Comparison of ENCODE assay signal across 17 cellular contexts in the genomic region with DNA sequence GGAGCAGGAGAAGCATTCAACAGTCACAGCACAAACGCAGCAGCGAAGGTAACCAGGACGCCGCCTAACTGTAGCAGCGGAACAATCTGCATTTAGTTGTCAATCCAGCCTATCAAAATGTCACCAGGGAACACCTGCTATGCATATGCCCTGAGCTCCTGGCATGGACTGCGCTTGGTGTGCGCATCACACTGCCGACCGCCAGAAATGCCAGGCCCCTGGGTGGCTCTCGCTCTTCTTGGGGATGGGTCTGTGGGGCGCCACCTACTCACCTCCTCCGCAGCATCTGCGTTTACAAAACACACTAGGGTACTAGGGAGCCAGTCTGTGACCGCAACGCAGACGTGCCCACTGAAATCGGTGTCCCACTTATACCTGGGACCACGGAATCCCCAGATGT.
"Had no signal": no experiment of that assay in that cellular context is flagged by ENCODE, and none has a peak within 500 bp of the region (broad histone marks: within the 10 kb centered on the region; RNA-seq: fewer than 3 reads in every experiment).

No MANE protein-coding gene starts in this region.

- H3K4me3 Mint-ChIP-seq: activated T-cell treated with anti-CD3 and anti-CD28 coated beads, Interleukin-2, amount 50 U/mL, for 24 hours; neural crest cell had no signal

- H3K27ac Mint-ChIP-seq: activated T-cell treated with anti-CD3 and anti-CD28 coated beads, Interleukin-2, amount 50 U/mL, for 24 hours had no signal

- H3K27ac ChIP-seq: breast epithelium, esophagus squamous epithelium, pancreas, thyroid gland, WERI-Rb-1 had no signal

- H3K9me3 ChIP-seq: breast epithelium, esophagus squamous epithelium, pancreas, thyroid gland had no signal

- H3K27me3 Mint-ChIP-seq: activated T-cell treated with anti-CD3 and anti-CD28 coated beads, Interleukin-2, amount 50 U/mL, for 24 hours had no signal

- H3K4me3 ChIP-seq: breast epithelium, esophagus squamous epithelium, pancreas, thyroid gland had no signal

- H3K9me3 Mint-ChIP-seq: activated T-cell treated with anti-CD3 and anti-CD28 coated beads, Interleukin-2, amount 50 U/mL, for 24 hours; neural crest cell had no signal

- H3K4me1 ChIP-seq: pancreas had no signal

- H3K27me3 ChIP-seq: breast epithelium, esophagus squamous epithelium, pancreas, thyroid gland had no signal

- ATAC-seq: pancreas had no signal

- H3K36me3 ChIP-seq: breast epithelium, pancreas, thyroid gland had no signal

- DNase-seq: activated CD4-positive, alpha-beta T cell treated with anti-CD3 and anti-CD28 coated beads for 1 hour; activated CD4-positive, alpha-beta T cell treated with anti-CD3 and anti-CD28 coated beads, Interleukin-2, amount 50 U/mL, for 4 hours; activated effector memory CD4-positive, alpha-beta T cell treated with anti-CD3 and anti-CD28 coated beads, Interleukin-2, amount 50 U/mL, for 16 hours; activated naive CD4-positive, alpha-beta T cell treated with anti-CD3 and anti-CD28 coated beads, Interleukin-2, amount 50 U/mL, for 16 hours; activated T-cell treated with anti-CD3 and anti-CD28 coated beads, Interleukin-2, amount 50 U/mL, for 24 hours; cerebellar nuclear complex; effector CD8-positive, alpha-beta T cell; esophagus squamous epithelium; hippocampal formation; midbrain; pancreas; stimulated activated naive CD4-positive, alpha-beta T cell treated with Interleukin-2 at 50 U/mL for 16 hours; SW 1271; thyroid gland; WERI-Rb-1 had no signal
